ENCODE assay signal across 8 cellular contexts in the genomic region with DNA sequence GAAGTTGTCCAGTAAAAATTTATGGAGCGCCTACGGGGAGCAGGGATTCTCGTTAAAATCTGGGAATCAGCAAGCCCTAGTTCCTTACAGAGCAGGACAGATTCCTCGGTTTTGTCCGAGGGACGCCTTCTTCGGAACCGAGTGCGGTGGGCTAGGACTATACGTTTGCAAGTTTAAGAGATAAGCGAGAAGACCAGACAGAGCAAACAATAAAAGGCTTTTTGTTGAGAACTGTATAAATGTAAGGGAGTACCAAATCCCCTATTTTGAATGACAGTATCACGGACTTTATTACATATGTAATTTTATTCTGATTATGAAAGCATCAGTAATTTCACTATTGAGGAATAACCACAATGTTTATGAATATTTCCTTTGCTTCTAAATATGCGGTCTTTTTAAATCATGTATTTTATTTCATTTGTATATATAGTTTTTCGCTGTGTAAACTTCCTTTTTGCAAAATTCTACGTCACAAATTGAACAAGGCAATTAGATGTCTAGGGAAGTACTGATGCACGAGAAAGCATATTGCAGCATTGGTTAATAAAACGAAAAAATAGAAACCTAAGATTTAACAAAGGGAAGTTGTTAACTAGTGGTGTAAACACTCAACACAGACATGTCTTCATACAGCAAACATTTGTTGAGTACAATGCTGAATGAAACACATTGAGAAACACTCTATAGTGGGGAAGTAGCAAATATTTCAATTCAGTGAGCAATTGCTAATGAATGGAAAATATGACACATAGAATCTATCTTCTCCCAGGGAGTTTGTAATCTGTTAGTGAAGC. TPM values are rescaled to one million over a fixed set of nuclear protein-coding genes. Genes with fewer than 3 reads are reported as not detected.
DNase-seq lines count a peak whose midpoint lies in the region; ATAC-seq, FAIRE-seq and TF ChIP-seq lines count a peak whose summit lies in the region.

No MANE protein-coding gene starts in this region.

- no peaks in the 10 kb centered on the region for H3K27me3 Mint-ChIP-seq in osteocyte (ENCODE audit: unreplicated experiment)

- H3K4me1 Mint-ChIP-seq in osteocyte (ENCODE audit: unreplicated experiment) = peaks cover 45% of the 10 kb centered on the region

- H3K79me2 ChIP-seq in ACC112 (ENCODE audit: control insufficient read depth, insufficient read depth, low read length, unreplicated experiment) = peaks cover 32% of the 10 kb centered on the region
- H3K79me2 ChIP-seq in SU-DHL-6 (ENCODE audit: insufficient read depth, low read length) = peaks cover 35% of the 10 kb centered on the region

- FAIRE-seq in GM12891 (lab: Jason Lieb, UNC) = peak; percentile 54

- peak overlapping the region; percentile 97 for H3K4me3 ChIP-seq in ACC112 (ENCODE audit: low read depth, low read length)
- peak overlapping the region; percentile 81 for H3K4me3 ChIP-seq in SU-DHL-6 (ENCODE audit: insufficient read depth, low read length, poor library complexity, severe bottlenecking)
- H3K4me3 ChIP-seq in esophagus squamous epithelium = peak overlapping the region; percentile 75 to 96 (median 88)

- H3K4me1 ChIP-seq in ACC112 (ENCODE audit: control insufficient read depth, insufficient read depth, low read length, unreplicated experiment) (peaks cover 18% of the 10 kb centered on the region), esophagus squamous epithelium (peaks cover 13 to 48% (median 20%) of the 10 kb centered on the region in 3 donors)

- H3K27me3 ChIP-seq in ACC112 (ENCODE audit: insufficient read depth, low read length) = no peaks in the 10 kb centered on the region
- no peaks in the 10 kb centered on the region for H3K27me3 ChIP-seq in SU-DHL-6 (ENCODE audit: low read length)
- peaks cover 0 to 6% (median 0%) of the 10 kb centered on the region in 4 donors for H3K27me3 ChIP-seq in esophagus squamous epithelium

- peak overlapping the region; percentile 98 for H3K27ac Mint-ChIP-seq in osteocyte (ENCODE audit: unreplicated experiment)

- H3K27ac ChIP-seq in ACC112 (ENCODE audit: low read depth, low read length) = peak overlapping the region; percentile 89
- peak overlapping the region; percentile 60 for H3K27ac ChIP-seq in SU-DHL-6 (ENCODE audit: low read depth, low read length)
- peak overlapping the region; percentile 96 to 99 (median 97) for H3K27ac ChIP-seq in esophagus squamous epithelium

- WGBS in esophagus squamous epithelium, 2 donors = 12 to 13% methylated on average over 15 to 17 of the region's 17 CpGs

- H3K36me3 ChIP-seq in ACC112 (ENCODE audit: insufficient read depth, low read length) (no peaks in the 10 kb centered on the region), SU-DHL-6 (ENCODE audit: low read length) (no peaks in the 10 kb centered on the region), esophagus squamous epithelium (no peaks in the 10 kb centered on the region)

- DNase-seq in GM12891 (ENCODE audit: insufficient read length, low spot score) (no peak), esophagus squamous epithelium (lab: John Stamatoyannopoulos, UW) (no peak), osteocyte (ENCODE audit: extremely low spot score, unreplicated experiment) (no peak), activated gamma-delta T cell treated with Interleukin-2 at 50 U/mL for 16 hours (no peak), D341Med (ENCODE audit: low spot score) (no peak)

- H2AFZ ChIP-seq in ACC112 (ENCODE audit: low read length, unreplicated experiment) = peak overlapping the region; percentile 51
- peak overlapping the region; percentile 92 for H2AFZ ChIP-seq in SU-DHL-6 (ENCODE audit: low read depth, low read length, severe bottlenecking)

- no peaks in the 10 kb centered on the region for H3K9me3 Mint-ChIP-seq in osteocyte (ENCODE audit: unreplicated experiment)

- no peaks in the 10 kb centered on the region for H3K9me3 ChIP-seq in SU-DHL-6 (ENCODE audit: insufficient read depth, low read length)
- no peaks in the 10 kb centered on the region for H3K9me3 ChIP-seq in esophagus squamous epithelium

- peaks cover 18% of the 10 kb centered on the region for H4K20me1 ChIP-seq in SU-DHL-6 (ENCODE audit: low read depth, low read length)

- TF ChIP-seq POLR2A in GM12891 (IDR thresholded peaks at IDR 0.05; ENCODE audit: low read depth, low read length) (no peak), esophagus squamous epithelium (IDR thresholded peaks at IDR 0.05) (no peak)

- H3K4me2 ChIP-seq in SU-DHL-6 (ENCODE audit: low read depth, low read length, poor library complexity, severe bottlenecking) = peak overlapping the region; percentile 67

- ATAC-seq in GM21529 (IDR thresholded peaks at IDR 0.05; ENCODE audit: unreplicated experiment) = no peak

- H3K9me2 ChIP-seq in SU-DHL-6 (replicated peaks; ENCODE audit: insufficient read depth, low read length) = no peaks in the 10 kb centered on the region

- H3K36me3 Mint-ChIP-seq in osteocyte (ENCODE audit: unreplicated experiment) = no peaks in the 10 kb centered on the region

- H3K4me3 Mint-ChIP-seq in osteocyte (ENCODE audit: unreplicated experiment) = peak overlapping the region; percentile 83

- TF ChIP-seq CTCF in SU-DHL-6 (IDR thresholded peaks at IDR 0.05; ENCODE audit: insufficient read depth, low read length, poor library complexity, severe bottlenecking) (no peak), esophagus squamous epithelium (IDR thresholded peaks at IDR 0.05) (no peak), osteocyte (IDR thresholded peaks at IDR 0.05) (no peak)

- intact Hi-C loops in esophagus squamous epithelium (cut with DNase I) = loop anchor here (10.0 kb wide), 1 partner anchor 211 kb away; a partner anchor contains a TSS

- peaks cover 11% of the 10 kb centered on the region for H3F3A ChIP-seq in SU-DHL-6 (ENCODE audit: insufficient read depth)

- peak overlapping the region; percentile 99 for H3K9ac ChIP-seq in SU-DHL-6 (ENCODE audit: low read length)

TF ChIP-seq in GM12891, 5 proteins besides CTCF, POLR2A, EP300 and RAD21:
- TF ChIP-seq TAF1 (IDR thresholded peaks at IDR 0.05; ENCODE audit: low read depth, low read length) (no peak), POU2F2 (IDR thresholded peaks at IDR 0.05; ENCODE audit: low read depth, low read length) (no peak), SPI1 (IDR thresholded peaks at IDR 0.05; ENCODE audit: low read depth, low read length) (no peak), POLR2AphosphoS5 (IDR thresholded peaks at IDR 0.05; ENCODE audit: low read depth, low read length) (no peak), PAX5 (IDR thresholded peaks at IDR 0.05; ENCODE audit: insufficient read depth, low read length, severe bottlenecking) (no peak)
TF ChIP-seq in GM12891: peak in this region for 0.

RNA-seq across cellular contexts. Expression of a gene that starts 1.2 kb away (rescaled TPM):
- 52.8 TPM for polyA plus RNA-seq in GM12891 (2012; ENCODE audit: low read depth, missing spikeins)
- total RNA-seq in esophagus squamous epithelium = 10 to 100 TPM; 19.3 to 62.9 (median 29.4) TPM
- total RNA-seq in osteocyte = 248 and 257 TPM in 2 replicates
